In the genomic region with DNA sequence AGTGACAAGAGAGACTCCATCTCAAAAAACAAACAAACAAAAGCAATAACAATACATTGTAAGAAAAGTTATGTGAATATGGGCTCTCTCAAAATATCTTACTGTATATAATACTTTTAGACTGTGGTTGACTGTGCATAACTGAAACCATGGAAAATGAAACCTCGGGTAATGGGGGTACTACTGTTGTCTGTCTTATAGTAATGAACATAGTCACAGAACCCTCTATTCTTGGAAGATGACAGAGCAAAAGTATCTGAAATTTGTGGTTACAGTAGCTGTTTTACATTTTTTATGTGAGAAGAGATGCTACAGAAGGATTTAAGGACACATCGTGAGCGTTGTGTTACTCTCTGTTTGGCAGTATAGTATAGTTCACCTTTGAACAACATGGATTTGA, we compare ENCODE assay signal across 9 cellular contexts.
DNase-seq lines count a peak whose midpoint lies in the region; ATAC-seq and TF ChIP-seq lines count a peak whose summit lies in the region.
"Had no signal": no experiment of that assay in that cellular context is flagged by ENCODE, and none has a peak within 500 bp of the region (broad histone marks: within the 10 kb centered on the region; RNA-seq: fewer than 3 reads in every experiment).

No MANE protein-coding gene starts in this region.

- H3K36me3 Mint-ChIP-seq in HFFc6 (ENCODE audit: low read depth), result peaks cover 11% of the 10 kb centered on the region

- no peak overlapping the region for H3K14ac ChIP-seq in mesenchymal stem cell (ENCODE audit: low read length in 2 of 2)

- peak overlapping the region; percentile 94 for H3K27ac Mint-ChIP-seq in HFFc6

- H3K27me3 Mint-ChIP-seq in HFFc6 (ENCODE audit: insufficient read depth), result no peaks in the 10 kb centered on the region; the same call in 1 of the 2 replicates

- no peak for ATAC-seq in HG03025 (IDR thresholded peaks at IDR 0.05; ENCODE audit: low FRiP score, unreplicated experiment)
- no peak for ATAC-seq in GM21576 (IDR thresholded peaks at IDR 0.05; ENCODE audit: unreplicated experiment)

- 97% methylated on average over 3 of the region's 3 CpGs for WGBS in mesenchymal stem cell

- H3K9me3 Mint-ChIP-seq in HFFc6, result no peaks in the 10 kb centered on the region

- DNase-seq in GM12865 (ENCODE audit: low read depth), result peak; percentile 51
- no peak for DNase-seq in HFFc6
- DNase-seq in SJSA1 (ENCODE audit: low read depth in 1 of 2, low spot score in 2 of 2), result peak in 1 of 2 experiments; percentile 56
- DNase-seq in mesenchymal stem cell, result peak; percentile 55
- no peak for DNase-seq in RPMI8226
- no peak for DNase-seq in dedifferentiated amniotic fluid mesenchymal stem cell (ENCODE audit: extremely low spot score)
- DNase-seq: posterior cingulate gyrus had no signal

- no peak overlapping the region for H2BK120ac ChIP-seq in mesenchymal stem cell (ENCODE audit: low read depth, low read length)

- H3K4me2 ChIP-seq in mesenchymal stem cell (ENCODE audit: low read length, poor library complexity, severe bottlenecking), result no peak overlapping the region

- TF ChIP-seq CTCF in GM12865 (IDR thresholded peaks at IDR 0.05; ENCODE audit: insufficient read depth, low read depth, low read length, missing control alignments) (no peak), HFFc6 (IDR thresholded peaks at IDR 0.05) (no peak)

- H3K4me1 ChIP-seq in SJSA1 (replicated peaks) (peaks cover 59% of the 10 kb centered on the region), mesenchymal stem cell (ENCODE audit: control insufficient read depth, insufficient read depth, low read depth, low read length) (peaks cover 18% of the 10 kb centered on the region)

- no peaks in the 10 kb centered on the region for H3K27me3 ChIP-seq in SJSA1 (replicated peaks)
- H3K27me3 ChIP-seq in mesenchymal stem cell (ENCODE audit: control insufficient read depth in 1 of 2, insufficient read depth in 1 of 2, low read length in 2 of 2), result no peaks in the 10 kb centered on the region

- no peaks in the 10 kb centered on the region for H3K79me1 ChIP-seq in mesenchymal stem cell (replicated peaks; ENCODE audit: low read length, poor library complexity, severe bottlenecking)

- H3K9ac ChIP-seq in mesenchymal stem cell (ENCODE audit: low read length), result peak overlapping the region; percentile 8

- no peak overlapping the region for H3K4me3 ChIP-seq in GM12865 (ENCODE audit: low read depth, low read length)
- no peak overlapping the region for H3K4me3 ChIP-seq in SJSA1
- no peak overlapping the region for H3K4me3 ChIP-seq in mesenchymal stem cell (ENCODE audit: insufficient read depth in 1 of 2, low read depth in 1 of 2, low read length in 2 of 2)

- H3K18ac ChIP-seq in mesenchymal stem cell (ENCODE audit: low read depth in 1 of 2, low read length in 2 of 2), result no peak overlapping the region

- H3K4me1 Mint-ChIP-seq in HFFc6 (ENCODE audit: low read depth), result peaks cover 76% of the 10 kb centered on the region

- peak overlapping the region; percentile 81 for H3K4me3 Mint-ChIP-seq in HFFc6

- H3K27ac ChIP-seq in SJSA1 (peak overlapping the region; percentile 98), mesenchymal stem cell (ENCODE audit: low read length, poor library complexity, severe bottlenecking) (peak overlapping the region; percentile 39)

- H2BK15ac ChIP-seq in mesenchymal stem cell (ENCODE audit: low read depth, poor library complexity, severe bottlenecking), result no peak overlapping the region

- no peak overlapping the region for H3K4ac ChIP-seq in mesenchymal stem cell (ENCODE audit: low read depth in 1 of 2, low read length in 2 of 2)

- peak overlapping the region; percentile 99 for H2AK5ac ChIP-seq in mesenchymal stem cell (ENCODE audit: low read length, severe bottlenecking)

- no peak overlapping the region for H4K8ac ChIP-seq in mesenchymal stem cell (ENCODE audit: low read length)

- no peak overlapping the region for H4K91ac ChIP-seq in mesenchymal stem cell (ENCODE audit: low read length)

- H3K9me3 ChIP-seq in SJSA1 (replicated peaks) (no peaks in the 10 kb centered on the region), mesenchymal stem cell (ENCODE audit: control insufficient read depth, low read length) (no peaks in the 10 kb centered on the region)

- H3K36me3 ChIP-seq in SJSA1 (no peaks in the 10 kb centered on the region), mesenchymal stem cell (ENCODE audit: control insufficient read depth in 1 of 2, insufficient read depth in 2 of 2, low read depth in 1 of 2, low read length in 2 of 2) (peaks cover 0 to 44% of the 10 kb centered on the region in 2 experiments)

- no peak overlapping the region for H2BK5ac ChIP-seq in mesenchymal stem cell (ENCODE audit: low read depth, low read length, poor library complexity, severe bottlenecking)

- H2BK12ac ChIP-seq in mesenchymal stem cell (ENCODE audit: low read length in 2 of 2), result no peak overlapping the region

- H2AFZ ChIP-seq in mesenchymal stem cell (ENCODE audit: low read depth, low read length), result no peak overlapping the region

- H3K23ac ChIP-seq in mesenchymal stem cell (ENCODE audit: low read length in 2 of 2), result no peak overlapping the region

Comparison
In these comparisons a context has a peak if more than half of its experiments do, and no peak if none do; other contexts are left out.
1. DNase-seq: peak in GM12865 (single experiment) and mesenchymal stem cell (single experiment); none in HFFc6 (single experiment), RPMI8226 (single experiment) and dedifferentiated amniotic fluid mesenchymal stem cell (single experiment).